1 cellular context compared by ENCODE assay signal in genomic region chr15:33188654-33189257, GRCh38.
TF ChIP-seq lines count a peak whose summit lies in the region.

No MANE protein-coding gene starts in this region.

TF ChIP-seq in GM23338, 12 proteins besides CTCF, POLR2A, EP300 and RAD21 (continued from another document):
- TF ChIP-seq REST (IDR thresholded peaks at IDR 0.05; ENCODE audit: unreplicated experiment) (no peak), CREB1 (CRISPR knock-in tag; IDR thresholded peaks at IDR 0.05; ENCODE audit: low read depth) (no peak), ZNF331 (CRISPR knock-in tag; IDR thresholded peaks at IDR 0.05; ENCODE audit: low read depth) (no peak), ZNF114 (CRISPR knock-in tag; IDR thresholded peaks at IDR 0.05) (no peak), STAT1 (IDR thresholded peaks at IDR 0.05; ENCODE audit: unreplicated experiment) (no peak)
TF ChIP-seq in GM23338: peak in this region for 0.
